Comparison of ENCODE assay signal across 14 cellular contexts in genomic region chr3:186959029-186959624, GRCh38. TPM values are rescaled to one million over a fixed set of nuclear protein-coding genes. Genes with fewer than 3 reads are reported as not detected.
DNase-seq lines count a peak whose midpoint lies in the region; ATAC-seq and TF ChIP-seq lines count a peak whose summit lies in the region.
"Had no signal": no experiment of that assay in that cellular context is flagged by ENCODE, and none has a peak within 500 bp of the region (broad histone marks: within the 10 kb centered on the region; RNA-seq: fewer than 3 reads in every experiment).

No MANE protein-coding gene starts in this region.

- WGBS in SK-N-SH (ENCODE audit: low lambda C conversion rate) = 85% methylated on average over 3 of the region's 3 CpGs

- H3K27ac ChIP-seq in SK-N-MC = peak overlapping the region; percentile 47; the same call in 1 of the 2 replicates
- no peak overlapping the region for H3K27ac ChIP-seq in SK-N-SH (ENCODE audit: low read depth in 2 of 2, low read length in 1 of 2)

- H3K9ac ChIP-seq in SK-N-MC (ENCODE audit: insufficient read length) (no peak overlapping the region), SK-N-SH (no peak overlapping the region)

- no peak for TF ChIP-seq EP300 in SK-N-SH (IDR thresholded peaks at IDR 0.05; ENCODE audit: borderline replicate concordance in 1 of 2, low read depth in 1 of 2, low read length in 1 of 2)

- no peak overlapping the region for H3K27ac Mint-ChIP-seq in activated CD4-positive, alpha-beta T cell treated with anti-CD3 and anti-CD28 coated beads for 36 hours
- peak overlapping the region; percentile 71 to 89 for H3K27ac Mint-ChIP-seq in natural killer cell treated with Interleukin-12 subunit alpha and Interleukin-12 subunit beta and Interleukin-15 and Interleukin-18, amount 100 ng/mL, for 72 hours

- H3K9me3 Mint-ChIP-seq in activated CD4-positive, alpha-beta T cell treated with anti-CD3 and anti-CD28 coated beads for 36 hours (ENCODE audit: low read depth) = peaks cover 3% of the 10 kb centered on the region
- peaks cover under 1% of the 10 kb centered on the region for H3K9me3 Mint-ChIP-seq in natural killer cell treated with Interleukin-12 subunit alpha and Interleukin-12 subunit beta and Interleukin-15 and Interleukin-18, amount 100 ng/mL, for 72 hours

- POLR2A ChIA-PET in activated CD4-positive, alpha-beta T cell treated with anti-CD3 and anti-CD28 coated beads for 36 hours (lab: Charles Lee) = no interaction called here
- POLR2A ChIA-PET in SK-N-SH (lab: Yijun Ruan, JAX) = no interaction called here

- no peaks in the 10 kb centered on the region for H3K9me2 ChIP-seq in SK-N-SH

- H4K20me1 ChIP-seq in SK-N-SH (ENCODE audit: insufficient read depth) = no peaks in the 10 kb centered on the region

- H3K79me2 ChIP-seq in SK-N-SH (ENCODE audit: insufficient read depth) = no peaks in the 10 kb centered on the region

- H3K4me3 ChIP-seq in SK-N-MC (no peak overlapping the region), SK-N-SH (ENCODE audit: low read depth in 2 of 2, low read length in 1 of 2) (no peak overlapping the region)

- TF ChIP-seq CTCF in SK-N-SH (IDR thresholded peaks at IDR 0.05) = no peak

- H3K4me1 Mint-ChIP-seq in activated CD4-positive, alpha-beta T cell treated with anti-CD3 and anti-CD28 coated beads for 36 hours = peaks cover 52% of the 10 kb centered on the region
- peaks cover 56 to 62% of the 10 kb centered on the region in 2 donors for H3K4me1 Mint-ChIP-seq in natural killer cell treated with Interleukin-12 subunit alpha and Interleukin-12 subunit beta and Interleukin-15 and Interleukin-18, amount 100 ng/mL, for 72 hours (ENCODE audit: low read depth in 2 of 2)

- H3K27me3 ChIP-seq in SK-N-SH (ENCODE audit: insufficient read depth) = no peaks in the 10 kb centered on the region

- H3F3A ChIP-seq in SK-N-SH (replicated peaks; ENCODE audit: insufficient read depth) = no peaks in the 10 kb centered on the region

- no peak overlapping the region for H3K4me3 Mint-ChIP-seq in activated CD4-positive, alpha-beta T cell treated with anti-CD3 and anti-CD28 coated beads for 36 hours
- no peak overlapping the region for H3K4me3 Mint-ChIP-seq in natural killer cell treated with Interleukin-12 subunit alpha and Interleukin-12 subunit beta and Interleukin-15 and Interleukin-18, amount 100 ng/mL, for 72 hours
- H3K4me3 Mint-ChIP-seq: neural crest cell had no signal

- no peak overlapping the region for H2AFZ ChIP-seq in SK-N-SH (ENCODE audit: low read depth)

- H3K36me3 Mint-ChIP-seq in activated CD4-positive, alpha-beta T cell treated with anti-CD3 and anti-CD28 coated beads for 36 hours (ENCODE audit: low read depth) = peaks cover 32% of the 10 kb centered on the region
- peaks cover 27% of the 10 kb centered on the region for H3K36me3 Mint-ChIP-seq in natural killer cell treated with Interleukin-12 subunit alpha and Interleukin-12 subunit beta and Interleukin-15 and Interleukin-18, amount 100 ng/mL, for 72 hours

- CTCF ChIA-PET in activated CD4-positive, alpha-beta T cell treated with anti-CD3 and anti-CD28 coated beads for 36 hours (lab: Charles Lee) = interaction anchor here (0.7 to 2.6 kb wide), 7 partner anchors 12 to 206 kb away, joined by 3 to 8 read pairs (median 3); no protein-coding TSS in a partner anchor
- CTCF ChIA-PET in SK-N-SH (lab: Yijun Ruan, JAX) = interaction anchor here (0.7 to 2.4 kb wide), 3 partner anchors 11 to 28 kb away, joined by 3 to 7 read pairs (median 6); partner anchors contain the start of gene ST6GAL1

- no peak overlapping the region for H3K4me2 ChIP-seq in SK-N-SH

- intact Hi-C loops in activated CD4-positive, alpha-beta T cell treated with anti-CD3 and anti-CD28 coated beads for 36 hours (cut with DNase I, micrococcal nuclease) = no loop called here

- H3K27me3 Mint-ChIP-seq in activated CD4-positive, alpha-beta T cell treated with anti-CD3 and anti-CD28 coated beads for 36 hours = no peaks in the 10 kb centered on the region
- no peaks in the 10 kb centered on the region for H3K27me3 Mint-ChIP-seq in natural killer cell treated with Interleukin-12 subunit alpha and Interleukin-12 subunit beta and Interleukin-15 and Interleukin-18, amount 100 ng/mL, for 72 hours

- H3K36me3 ChIP-seq in SK-N-MC (ENCODE audit: insufficient read depth, low read length) = peaks cover 5% of the 10 kb centered on the region; the same call in 1 of the 2 replicates
- no peaks in the 10 kb centered on the region for H3K36me3 ChIP-seq in SK-N-SH (replicated peaks in 1 of 2; ENCODE audit: control insufficient read depth in 1 of 2, insufficient read depth in 2 of 2, low read length in 1 of 2)

- peak; percentile 25 for ATAC-seq in activated CD4-positive, alpha-beta T cell treated with anti-CD3 and anti-CD28 coated beads for 36 hours
- ATAC-seq in GM21360 (IDR thresholded peaks at IDR 0.05; ENCODE audit: unreplicated experiment) (peak; percentile 58), HG03469 (IDR thresholded peaks at IDR 0.05; ENCODE audit: unreplicated experiment) (no peak)
- ATAC-seq in natural killer cell treated with Interleukin-12 subunit alpha and Interleukin-12 subunit beta and Interleukin-15 and Interleukin-18, amount 100 ng/mL, for 72 hours = no peak

- H3K9me3 ChIP-seq in SK-N-MC (ENCODE audit: low read depth, low read length) (no peaks in the 10 kb centered on the region), SK-N-SH (no peaks in the 10 kb centered on the region)

- no peak for TF ChIP-seq RAD21 in SK-N-SH (IDR thresholded peaks at IDR 0.05; ENCODE audit: low read length)

- no peak for DNase-seq in activated CD4-positive, alpha-beta T cell treated with anti-CD3 and anti-CD28 coated beads for 36 hours
- no peak for DNase-seq in activated CD4-positive, alpha-beta T cell treated with anti-CD3 and anti-CD28 coated beads for 4 hours
- DNase-seq in SK-N-MC (ENCODE audit: low read depth, low spot score) (no peak), SK-N-SH (no peak), NCI-H345 treated with DMSO at 0.1 percent for 48 hours (lab: John Stamatoyannopoulos, UW; ENCODE audit: unreplicated experiment) (no peak)
- DNase-seq in natural killer cell treated with Interleukin-12 subunit alpha and Interleukin-12 subunit beta and Interleukin-15 and Interleukin-18, amount 100 ng/mL, for 72 hours (ENCODE audit: low spot score) = no peak
- DNase-seq: activated CD4-positive, CD25-positive, alpha-beta regulatory T cell treated with anti-CD3 and anti-CD28 coated beads, Interleukin-2, amount 50 U/mL, for 72 hours; foreskin melanocyte; HCEC 1CT; IMR-90; NCI-H146 had no signal

- no peaks in the 10 kb centered on the region; a peak in 1 of 4 replicates for H3K4me1 ChIP-seq in SK-N-SH (ENCODE audit: control insufficient read depth in 1 of 2, insufficient read depth in 2 of 2, low read depth in 1 of 2, low read length in 1 of 2)

TF ChIP-seq in SK-N-SH, 30 proteins besides CTCF, POLR2A, EP300 and RAD21:
- TF ChIP-seq FOXJ3 (CRISPR knock-in tag; IDR thresholded peaks at IDR 0.05) (no peak), NRF1 (IDR thresholded peaks at IDR 0.05; ENCODE audit: low read depth, low read length) (no peak), MEF2A (IDR thresholded peaks at IDR 0.05; ENCODE audit: borderline replicate concordance, low read depth) (no peak), MAX (IDR thresholded peaks at IDR 0.05; ENCODE audit: low read depth) (no peak), POLR2AphosphoS5 (IDR thresholded peaks at IDR 0.05; ENCODE audit: low read depth, low read length) (no peak), FOSL2 (IDR thresholded peaks at IDR 0.05; ENCODE audit: borderline replicate concordance, low read depth) (no peak)
TF ChIP-seq in SK-N-SH: peak in this region for 0.

RNA-seq across cellular contexts. Expression of gene ST6GAL1, which starts 28.8 kb away (rescaled TPM):
- 100 to 1,000 TPM in 1 of 2 experiments, 10 to 100 TPM in 1; 86.6 to 111 TPM for total RNA-seq in activated CD4-positive, alpha-beta T cell treated with anti-CD3 and anti-CD28 coated beads for 36 hours
- total RNA-seq in natural killer cell treated with Interleukin-12 subunit alpha and Interleukin-12 subunit beta and Interleukin-15 and Interleukin-18, amount 100 ng/mL, for 72 hours = 100 to 1,000 TPM; 179 to 304 TPM
- 3.9 and 5.1 TPM in 2 replicates for polyA plus RNA-seq in SK-N-SH (2012; rRNA removed)
- 3.6 and 4.5 TPM in 2 replicates for polyA plus RNA-seq in SK-N-SH (2012; cell fraction: cytosol; rRNA removed)
- polyA plus RNA-seq in SK-N-SH (2012; cell fraction: nucleus; rRNA removed) = 4.8 and 6.4 TPM in 2 replicates

Comparison
In these comparisons a context has a peak if more than half of its experiments do, and no peak if none do; other contexts are left out.
1. ATAC-seq: peak in activated CD4-positive, alpha-beta T cell treated with anti-CD3 and anti-CD28 coated beads for 36 hours (single experiment) and GM21360 (single experiment); none in natural killer cell treated with Interleukin-12 subunit alpha and Interleukin-12 subunit beta and Interleukin-15 and Interleukin-18, amount 100 ng/mL, for 72 hours (0 of 2) and HG03469 (single experiment).